26 cellular contexts compared by ENCODE assay signal in the genomic region with DNA sequence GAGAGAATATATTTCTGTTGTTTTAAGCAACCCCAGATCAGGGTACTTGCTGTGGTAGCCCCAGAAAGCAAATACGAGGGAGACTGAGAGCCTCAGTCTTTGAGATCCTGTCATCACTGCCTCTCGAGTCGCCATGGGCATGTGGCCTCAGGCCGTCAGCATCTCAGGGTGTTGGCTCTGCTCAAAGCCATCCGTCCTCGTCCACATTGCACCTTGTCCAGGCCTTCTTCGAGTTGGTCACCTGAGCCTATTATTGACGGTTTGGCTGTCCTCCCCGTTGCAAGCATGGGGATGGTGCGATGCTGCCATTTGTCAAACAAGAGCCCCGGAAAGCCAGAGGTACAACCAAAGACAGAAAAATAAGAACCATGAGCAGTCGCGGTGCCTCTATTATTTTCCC.
"Had no signal": no experiment of that assay in that cellular context is flagged by ENCODE, and none has a peak within 500 bp of the region (broad histone marks: within the 10 kb centered on the region; RNA-seq: fewer than 3 reads in every experiment).

No MANE protein-coding gene starts in this region.

- H3K4me1 Mint-ChIP-seq: naive B cell, natural killer cell had no signal

- H3K4me2 ChIP-seq: smooth muscle cell had no signal

- H3K9ac ChIP-seq: parathyroid adenoma had no signal

- DNase-seq: heart left ventricle; hypothalamus; left colon; lower lobe of right lung; mammary epithelial cell; mesenchymal stem cell; naive B cell; natural killer cell; occipital lobe; right lobe of liver; stimulated activated CD4-positive, alpha-beta T cell treated with anti-CD3 and anti-CD28 coated beads, Interleukin-1b, Interleukin-23, amount 100 ng/mL, for 48 hours; stimulated activated CD4-positive, alpha-beta T cell treated with anti-CD3 and anti-CD28 coated beads, Interleukin-2, amount 100 ng/mL, for 48 hours; stimulated activated CD4-positive, alpha-beta T cell treated with anti-CD3 and anti-CD28 coated beads, Interleukin-4, amount 100 ng/mL, for 4 hours; stimulated activated CD8-positive, alpha-beta memory T cell treated with anti-CD3 and anti-CD28 coated beads, Interleukin-4, amount 100 ng/mL, for 48 hours; stimulated activated naive CD4-positive, alpha-beta T cell treated with Interleukin-2 at 50 U/mL for 16 hours; stimulated activated naive CD8-positive, alpha-beta T cell treated with anti-CD3 and anti-CD28 coated beads, Interleukin-15, amount 100 ng/mL, for 72 hours; substantia nigra; transverse colon; upper lobe of left lung had no signal

- H3K4me1 ChIP-seq: parathyroid adenoma, right atrium auricular region, right lobe of liver had no signal

- H2AFZ ChIP-seq: parathyroid adenoma had no signal

- H3K36me3 Mint-ChIP-seq: mesothelial cell of epicardium; naive B cell; natural killer cell; stimulated activated memory B cell treated with anti-CD40 and anti-IgM and Interleukin-4, amounts not matched to agents 10 μg/mL and 1 μg/mL and 100 μg/mL, for 72 hours had no signal

- H3K9me3 ChIP-seq: heart left ventricle, left lung, lower lobe of right lung, right atrium auricular region, right lobe of liver, transverse colon, upper lobe of left lung had no signal

- H3K9me3 Mint-ChIP-seq: mesothelial cell of epicardium, natural killer cell had no signal

- H3K4me3 ChIP-seq: heart left ventricle, left lung, lower lobe of right lung, right atrium auricular region, right lobe of liver, smooth muscle cell, transverse colon, upper lobe of left lung had no signal

- H3K36me3 ChIP-seq: heart left ventricle, left lung, lower lobe of right lung, right atrium auricular region, right lobe of liver, transverse colon, upper lobe of left lung had no signal

- H3K27ac Mint-ChIP-seq: mesothelial cell of epicardium; naive B cell; natural killer cell; progenitor cell of endocrine pancreas; stimulated activated memory B cell treated with anti-CD40 and anti-IgM and Interleukin-4, amounts not matched to agents 10 μg/mL and 1 μg/mL and 100 μg/mL, for 72 hours; stimulated activated naive CD8-positive, alpha-beta T cell treated with anti-CD3 and anti-CD28 coated beads, Interleukin-15, amount 100 ng/mL, for 72 hours had no signal

- ATAC-seq: heart left ventricle; left colon; left lung; lower lobe of right lung; natural killer cell; right lobe of liver; stimulated activated memory B cell treated with anti-CD40 and anti-IgM and Interleukin-4, amounts not matched to agents 10 μg/mL and 1 μg/mL and 100 μg/mL, for 72 hours; stimulated activated naive CD8-positive, alpha-beta T cell treated with anti-CD3 and anti-CD28 coated beads, Interleukin-15, amount 100 ng/mL, for 72 hours had no signal

- H3K4me3 Mint-ChIP-seq: mesothelial cell of epicardium; naive B cell; natural killer cell; stimulated activated memory B cell treated with anti-CD40 and anti-IgM and Interleukin-4, amounts not matched to agents 10 μg/mL and 1 μg/mL and 100 μg/mL, for 72 hours; stimulated activated naive CD8-positive, alpha-beta T cell treated with anti-CD3 and anti-CD28 coated beads, Interleukin-15, amount 100 ng/mL, for 72 hours had no signal

- H3K27me3 ChIP-seq: right atrium auricular region, right lobe of liver, transverse colon, upper lobe of left lung had no signal

- H3K27ac ChIP-seq: heart left ventricle, left lung, lower lobe of right lung, parathyroid adenoma, right atrium auricular region, right lobe of liver, transverse colon, upper lobe of left lung had no signal
